18 cellular contexts compared by ENCODE assay signal in the genomic region with DNA sequence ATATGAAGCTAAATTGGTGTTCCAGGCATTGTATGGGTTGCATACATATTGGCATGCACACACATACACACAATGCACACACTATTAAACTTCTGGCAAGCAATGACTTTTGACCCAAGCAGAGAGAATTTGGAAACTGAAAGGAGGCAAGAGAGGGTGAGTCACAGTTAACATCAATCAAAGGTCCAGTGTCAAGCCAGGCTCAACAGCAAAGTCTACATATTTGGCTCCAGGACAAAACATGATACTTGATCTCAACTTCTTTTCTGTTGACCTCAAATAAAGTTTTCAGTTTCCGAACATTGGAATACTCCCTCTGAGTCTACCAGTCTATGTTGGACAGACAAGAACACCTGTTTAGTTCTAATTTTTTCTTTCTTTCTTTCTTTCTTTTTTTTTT. TPM values are rescaled to one million over a fixed set of nuclear protein-coding genes. Genes with fewer than 3 reads are reported as not detected.
DNase-seq lines count a peak whose midpoint lies in the region; ATAC-seq, FAIRE-seq and TF ChIP-seq lines count a peak whose summit lies in the region.
"Had no signal": no experiment of that assay in that cellular context is flagged by ENCODE, and none has a peak within 500 bp of the region (broad histone marks: within the 10 kb centered on the region; RNA-seq: fewer than 3 reads in every experiment).

No MANE protein-coding gene starts in this region.

- H3K27ac ChIP-seq in mammary epithelial cell (ENCODE audit: insufficient read depth, low read depth, low read length) (no peak overlapping the region), PC-9 (no peak overlapping the region), substantia nigra (ENCODE audit: low read depth, low read length, poor library complexity, severe bottlenecking) (no peak overlapping the region)
- H3K27ac ChIP-seq: prostate gland, SK-N-MC, upper lobe of right lung had no signal

- CTCF ChIA-PET in MCF 10A (lab: Yijun Ruan, JAX): interaction anchor here (0.6 to 3.5 kb wide), 7 partner anchors 11 to 190 kb away, joined by 3 to 27 read pairs (median 7); a partner anchor contains a TSS
- CTCF ChIA-PET in mammary epithelial cell (lab: Charles Lee; ENCODE audit: low non-redundant PET): no interaction called here
- CTCF ChIA-PET in PC-9 (lab: Charles Lee): no interaction called here

- dilution Hi-C loops in mammary epithelial cell (cut with HindIII; ENCODE audit: low sequenced_read_pairs): no loop called here

- H3K4me3 ChIP-seq in mammary epithelial cell (replicated peaks in 1 of 3; ENCODE audit: insufficient read depth in 1 of 3, low read depth in 2 of 3, low read length in 3 of 3): no peak overlapping the region
- H3K4me3 ChIP-seq in PC-9: no peak overlapping the region
- H3K4me3 ChIP-seq: prostate gland, SK-N-MC, upper lobe of right lung had no signal

- peaks cover 22% of the 10 kb centered on the region for H3K27me3 Mint-ChIP-seq in MCF 10A (ENCODE audit: insufficient read depth, unreplicated experiment)

- FAIRE-seq in urothelium cell line (lab: Jason Lieb, UNC): no peak
- FAIRE-seq: colon, D721Med had no signal

- no peak overlapping the region for H3K9ac ChIP-seq in mammary epithelial cell (ENCODE audit: insufficient read depth, low read length)

- POLR2A ChIA-PET in MCF 10A (lab: Yijun Ruan, JAX): no interaction called here
- POLR2A ChIA-PET in PC-9 (lab: Charles Lee; ENCODE audit: unreplicated experiment): no interaction called here

- H4K20me1 ChIP-seq in mammary epithelial cell (ENCODE audit: insufficient read depth, low read length) (no peaks in the 10 kb centered on the region), PC-9 (ENCODE audit: insufficient read depth) (no peaks in the 10 kb centered on the region)

- H3K36me3 ChIP-seq in mammary epithelial cell (ENCODE audit: insufficient read depth, low read length) (no peaks in the 10 kb centered on the region), PC-9 (ENCODE audit: low read depth) (no peaks in the 10 kb centered on the region)
- H3K36me3 ChIP-seq: prostate gland, upper lobe of right lung had no signal

- 92% methylated on average over 1 of the region's 1 CpG for WGBS in mammary epithelial cell (ENCODE audit: low coverage, missing lambda C conversion rate)

- no TSS peak for BruUV-seq in MCF 10A (replicated peaks; lab: Mats Ljungman, UMichigan)
- no TSS peak for BruUV-seq in mammary epithelial cell (replicated peaks; lab: Mats Ljungman, UMichigan)
- BruUV-seq in PC-9 (replicated peaks; lab: Mats Ljungman, UMichigan): no TSS peak

- peaks cover 3% of the 10 kb centered on the region for H3K27me3 ChIP-seq in mammary epithelial cell (ENCODE audit: insufficient read depth, low read length)
- no peaks in the 10 kb centered on the region for H3K27me3 ChIP-seq in PC-9 (ENCODE audit: insufficient read depth, low read depth)
- H3K27me3 ChIP-seq: upper lobe of right lung had no signal

- ATAC-seq in HG02973 (IDR thresholded peaks at IDR 0.05; ENCODE audit: unreplicated experiment): no peak
- ATAC-seq in GM18502 (IDR thresholded peaks at IDR 0.05; ENCODE audit: poor library complexity, unreplicated experiment): no peak
- ATAC-seq: upper lobe of right lung had no signal

- H3K4me1 ChIP-seq in mammary epithelial cell (ENCODE audit: insufficient read depth, low read length): no peaks in the 10 kb centered on the region
- H3K4me1 ChIP-seq in PC-9 (replicated peaks; ENCODE audit: insufficient read depth): peaks cover 8% of the 10 kb centered on the region; the same call in 1 of the 2 replicates
- H3K4me1 ChIP-seq: prostate gland, upper lobe of right lung had no signal

- H3K9me2 ChIP-seq in PC-9 (ENCODE audit: insufficient read depth): no peaks in the 10 kb centered on the region

- no peaks in the 10 kb centered on the region for H3F3A ChIP-seq in PC-9 (ENCODE audit: insufficient read depth, low read depth)

- in situ Hi-C loops in mammary epithelial cell (cut with MboI; ENCODE audit: low sequenced_read_pairs in 2 of 2): loop anchor here (25.0 kb wide), 2 partner anchors 405 to 755 kb away; no protein-coding TSS in a partner anchor

- no peak overlapping the region for H3K4me3 Mint-ChIP-seq in MCF 10A (ENCODE audit: unreplicated experiment)
- H3K4me3 Mint-ChIP-seq: activated naive CD8-positive, alpha-beta T cell treated with anti-CD3 and anti-CD28 coated beads, Interleukin-2, amount 10 ng/mL, durations not matched to agents 7 days and 5 days had no signal

- no peak overlapping the region for H2AFZ ChIP-seq in mammary epithelial cell (ENCODE audit: low read depth, low read length)
- no peak overlapping the region for H2AFZ ChIP-seq in PC-9

- peak; percentile 84 for DNase-seq in MCF 10A (ENCODE audit: unreplicated experiment)
- no peak for DNase-seq in mammary epithelial cell
- peak; percentile 13 to 50 for DNase-seq in PC-9
- DNase-seq in fibroblast of the conjunctiva (ENCODE audit: low read depth): peak; percentile 48
- DNase-seq in urothelium cell line (ENCODE audit: low spot score): peak; percentile 20
- no peak for DNase-seq in substantia nigra (lab: John Stamatoyannopoulos, UW)
- DNase-seq: activated CD4-positive, CD25-positive, alpha-beta regulatory T cell; activated naive CD8-positive, alpha-beta T cell treated with anti-CD3 and anti-CD28 coated beads, Interleukin-2, amount 10 ng/mL, durations not matched to agents 7 days and 5 days; NCI-H1105 treated with DMSO at 0.1 percent for 48 hours; NCI-H446 treated with DMSO at 0.1 percent for 48 hours; upper lobe of right lung had no signal

- H3K4me1 Mint-ChIP-seq in MCF 10A (ENCODE audit: insufficient read depth, unreplicated experiment): peaks cover 5% of the 10 kb centered on the region

- H3K9me3 Mint-ChIP-seq in MCF 10A (ENCODE audit: unreplicated experiment): no peaks in the 10 kb centered on the region
- H3K9me3 Mint-ChIP-seq: activated naive CD8-positive, alpha-beta T cell treated with anti-CD3 and anti-CD28 coated beads, Interleukin-2, amount 10 ng/mL, durations not matched to agents 7 days and 5 days had no signal

- intact Hi-C loops in MCF 10A (cut with micrococcal nuclease) (no loop called here), mammary epithelial cell (cut with micrococcal nuclease) (no loop called here), PC-9 (cut with micrococcal nuclease; ENCODE audit: unreplicated experiment) (no loop called here)

- H3K4me2 ChIP-seq in mammary epithelial cell (ENCODE audit: insufficient read depth, low read depth, low read length) (no peak overlapping the region), PC-9 (no peak overlapping the region)

- no peaks in the 10 kb centered on the region for H3K36me3 Mint-ChIP-seq in MCF 10A (ENCODE audit: insufficient read depth, unreplicated experiment)
- H3K36me3 Mint-ChIP-seq: activated naive CD8-positive, alpha-beta T cell treated with anti-CD3 and anti-CD28 coated beads, Interleukin-2, amount 10 ng/mL, durations not matched to agents 7 days and 5 days had no signal

- no peaks in the 10 kb centered on the region for H3K9me3 ChIP-seq in mammary epithelial cell (replicated peaks; ENCODE audit: insufficient read depth, low read length)
- H3K9me3 ChIP-seq in PC-9 (ENCODE audit: insufficient read depth, low read depth): no peaks in the 10 kb centered on the region
- H3K9me3 ChIP-seq: prostate gland, upper lobe of right lung had no signal

- TF ChIP-seq CTCF in MCF 10A (IDR thresholded peaks at IDR 0.05; ENCODE audit: unreplicated experiment): no peak
- TF ChIP-seq CTCF in mammary epithelial cell (conservative IDR thresholded peaks at IDR 0.05 in 1 of 2, IDR thresholded peaks at IDR 0.05 in 1 of 2; ENCODE audit: extremely low read depth in 1 of 2, insufficient read depth in 1 of 2, low read depth in 1 of 2, low read length in 2 of 2): no peak
- no peak for TF ChIP-seq CTCF in PC-9 (conservative IDR thresholded peaks at IDR 0.05)

- H3K27ac Mint-ChIP-seq in MCF 10A (ENCODE audit: low read depth, unreplicated experiment): no peak overlapping the region
- H3K27ac Mint-ChIP-seq: activated naive CD8-positive, alpha-beta T cell treated with anti-CD3 and anti-CD28 coated beads, Interleukin-2, amount 10 ng/mL, durations not matched to agents 7 days and 5 days had no signal

- no peaks in the 10 kb centered on the region for H3K79me2 ChIP-seq in mammary epithelial cell (ENCODE audit: insufficient read depth, low read length)
- no peaks in the 10 kb centered on the region for H3K79me2 ChIP-seq in PC-9 (ENCODE audit: low read depth)

RNA-seq across cellular contexts. Expression of a gene that starts 28.3 kb away (rescaled TPM):
- 1.3 and 1.7 TPM in 2 replicates for total RNA-seq in MCF 10A (2022)
- 1 to 10 TPM in 1 of 2 donors, under 1 TPM in 1; 0.83 to 1.3 TPM for total RNA-seq in mammary epithelial cell
- polyA plus RNA-seq in mammary epithelial cell: 0.44 TPM
- not detected for polyA minus RNA-seq in mammary epithelial cell
- total RNA-seq in PC-9 (2021): 0.28 and 0.40 TPM in 2 replicates
- total RNA-seq: A673 had no signal

Comparison
In these comparisons a context has a peak if more than half of its experiments do, and no peak if none do; other contexts are left out.
1. DNase-seq: peak in MCF 10A (single experiment), PC-9 (2 of 2), fibroblast of the conjunctiva (single experiment) and urothelium cell line (single experiment); none in mammary epithelial cell (single experiment) and substantia nigra (0 of 49).